ENCODE assay signal across 8 cellular contexts in the genomic region with DNA sequence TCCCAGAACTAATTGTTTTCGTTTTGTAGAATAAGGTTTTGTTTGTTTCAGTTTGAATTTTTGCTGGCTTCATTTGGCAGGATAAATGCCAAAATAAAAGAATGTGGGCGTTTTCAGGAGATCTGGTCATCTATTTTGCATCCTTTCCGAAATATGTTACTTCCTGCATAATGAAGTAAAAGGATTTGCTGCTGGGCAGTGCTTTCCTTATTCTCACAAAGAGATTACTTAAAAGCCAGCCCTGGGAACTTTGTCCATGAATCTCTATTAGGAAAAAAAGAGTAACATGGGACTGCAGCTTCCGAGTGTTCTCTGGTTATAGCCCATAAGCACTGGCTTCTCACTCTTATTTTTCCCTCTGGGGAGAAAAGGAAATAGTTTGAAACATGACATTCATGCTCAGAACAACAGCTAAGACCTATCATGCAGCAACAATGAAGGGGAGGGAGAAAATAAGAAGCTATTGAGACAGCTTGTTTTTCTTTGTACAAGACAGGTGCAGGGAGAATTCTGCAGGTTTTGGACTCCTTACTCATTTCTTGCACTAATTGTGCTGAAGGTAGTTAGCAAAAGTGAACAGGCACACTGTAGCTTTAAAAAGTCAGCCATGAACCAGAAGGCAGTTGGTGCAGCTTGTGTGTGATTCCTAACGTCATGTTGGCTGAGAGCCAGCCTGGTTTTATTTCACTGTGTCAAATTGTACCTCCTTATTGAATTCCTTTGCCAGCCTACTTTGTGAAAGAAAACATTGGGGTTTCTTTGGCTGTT. TPM values are rescaled to one million over a fixed set of nuclear protein-coding genes. Genes with fewer than 3 reads are reported as not detected.
DNase-seq lines count a peak whose midpoint lies in the region; ATAC-seq and TF ChIP-seq lines count a peak whose summit lies in the region.

A gene with protein sequence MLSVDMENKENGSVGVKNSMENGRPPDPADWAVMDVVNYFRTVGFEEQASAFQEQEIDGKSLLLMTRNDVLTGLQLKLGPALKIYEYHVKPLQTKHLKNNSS (plus strand): TSS at position 718 of the 768 bp plus-strand sequence. CDS start 1,527 bp downstream, outside the sequence.

- no peak within 1 kb of the TSS for H3K27ac Mint-ChIP-seq in T-helper 2 cell treated with Interferon-gamma antibody and Interleukin-4, amounts not matched to agents 5 μg/mL and 100 μg/mL, for 36 hours
- peak within 1 kb of the TSS; percentile 78 for H3K27ac Mint-ChIP-seq in chondrocyte (ENCODE audit: unreplicated experiment)

- peak; percentile 91 for DNase-seq in Ammon's horn (ENCODE audit: low spot score)
- DNase-seq in NCI-H146 (lab: John Stamatoyannopoulos, UW): peak; percentile 79
- peak; percentile 17 for DNase-seq in T-helper 2 cell treated with Interferon-gamma antibody and Interleukin-4, amounts not matched to agents 5 μg/mL and 100 μg/mL, for 36 hours (ENCODE audit: low spot score)
- DNase-seq in chondrocyte (ENCODE audit: low spot score): no peak
- DNase-seq in right lobe of liver: peak in 2 of 3 donors; percentile 42 to 80
- DNase-seq in stimulated activated CD4-positive, alpha-beta T cell treated with anti-CD3 and anti-CD28 coated beads, Interleukin-4, amount 100 ng/mL, for 48 hours (ENCODE audit: low read depth in 2 of 2): peak; percentile 3 to 27

- no peaks in the 10 kb centered on the region for H3K9me3 ChIP-seq in right lobe of liver

- TF ChIP-seq POLR2A in right lobe of liver (IDR thresholded peaks at IDR 0.05): no peak

- peaks cover 4% of the 10 kb centered on the region for H3K27me3 Mint-ChIP-seq in T-helper 2 cell treated with Interferon-gamma antibody and Interleukin-4, amounts not matched to agents 5 μg/mL and 100 μg/mL, for 36 hours (ENCODE audit: low read depth)
- H3K27me3 Mint-ChIP-seq in chondrocyte (ENCODE audit: low read depth): no peaks in the 10 kb centered on the region

- H3K36me3 ChIP-seq in right lobe of liver: no peaks in the 10 kb centered on the region

- TF ChIP-seq CTCF in chondrocyte (IDR thresholded peaks at IDR 0.05) (no peak), right lobe of liver (IDR thresholded peaks at IDR 0.05) (no peak)

- intact Hi-C loops in right lobe of liver (cut with DNase I): no loop called here

- H3K9me3 Mint-ChIP-seq in T-helper 2 cell treated with Interferon-gamma antibody and Interleukin-4, amounts not matched to agents 5 μg/mL and 100 μg/mL, for 36 hours: peaks cover 3% of the 10 kb centered on the region
- peaks cover 4% of the 10 kb centered on the region for H3K9me3 Mint-ChIP-seq in chondrocyte (ENCODE audit: low read depth)

- H3K27me3 ChIP-seq in right lobe of liver: no peaks in the 10 kb centered on the region

- H3K27ac ChIP-seq in right lobe of liver: no peak within 1 kb of the TSS

- 23% methylated on average over 5 of the region's 5 CpGs for WGBS in right lobe of liver (ENCODE audit: insufficient coverage, low coverage, low lambda C conversion rate, missing lambda C conversion rate)

- ATAC-seq in GM21390 (IDR thresholded peaks at IDR 0.05; ENCODE audit: unreplicated experiment): peak; percentile 26
- ATAC-seq in right lobe of liver: peak; percentile 33 to 51 (median 46)
- no peak for ATAC-seq in HG02852 (IDR thresholded peaks at IDR 0.05; ENCODE audit: unreplicated experiment)

- no peaks in the 10 kb centered on the region for H3K36me3 Mint-ChIP-seq in T-helper 2 cell treated with Interferon-gamma antibody and Interleukin-4, amounts not matched to agents 5 μg/mL and 100 μg/mL, for 36 hours (ENCODE audit: low read depth)
- H3K36me3 Mint-ChIP-seq in chondrocyte (ENCODE audit: low read depth): peaks cover 3% of the 10 kb centered on the region

- peak within 1 kb of the TSS; percentile 73 for H3K4me3 Mint-ChIP-seq in T-helper 2 cell treated with Interferon-gamma antibody and Interleukin-4, amounts not matched to agents 5 μg/mL and 100 μg/mL, for 36 hours
- peak within 1 kb of the TSS; percentile 67 for H3K4me3 Mint-ChIP-seq in chondrocyte (ENCODE audit: unreplicated experiment)

- H3K4me1 ChIP-seq in right lobe of liver: peaks cover 0 to 7% (median 0%) of the 10 kb centered on the region in 4 donors

- H3K4me3 ChIP-seq in right lobe of liver: no peak within 1 kb of the TSS

- peaks cover 50% of the 10 kb centered on the region for H3K4me1 Mint-ChIP-seq in T-helper 2 cell treated with Interferon-gamma antibody and Interleukin-4, amounts not matched to agents 5 μg/mL and 100 μg/mL, for 36 hours (ENCODE audit: low read depth)
- peaks cover 49% of the 10 kb centered on the region for H3K4me1 Mint-ChIP-seq in chondrocyte (ENCODE audit: low read depth)

RNA-seq across cellular contexts. Expression of the gene that starts here (rescaled TPM):
- total RNA-seq in chondrocyte: 0.65 to 1.4 TPM (median 0.92 TPM) in 3 replicates
- total RNA-seq in right lobe of liver: under 1 TPM in 3 of 6 experiments, not detected in 3; 0.40 to 0.68 (median 0.47) TPM

Comparison
In these comparisons a context has a peak if more than half of its experiments do, and no peak if none do; other contexts are left out.
1. Peak in DNase-seq and ATAC-seq in right lobe of liver; RNA of the gene not detected or under 1 TPM.